1 cellular context compared by ENCODE assay signal in the genomic region with DNA sequence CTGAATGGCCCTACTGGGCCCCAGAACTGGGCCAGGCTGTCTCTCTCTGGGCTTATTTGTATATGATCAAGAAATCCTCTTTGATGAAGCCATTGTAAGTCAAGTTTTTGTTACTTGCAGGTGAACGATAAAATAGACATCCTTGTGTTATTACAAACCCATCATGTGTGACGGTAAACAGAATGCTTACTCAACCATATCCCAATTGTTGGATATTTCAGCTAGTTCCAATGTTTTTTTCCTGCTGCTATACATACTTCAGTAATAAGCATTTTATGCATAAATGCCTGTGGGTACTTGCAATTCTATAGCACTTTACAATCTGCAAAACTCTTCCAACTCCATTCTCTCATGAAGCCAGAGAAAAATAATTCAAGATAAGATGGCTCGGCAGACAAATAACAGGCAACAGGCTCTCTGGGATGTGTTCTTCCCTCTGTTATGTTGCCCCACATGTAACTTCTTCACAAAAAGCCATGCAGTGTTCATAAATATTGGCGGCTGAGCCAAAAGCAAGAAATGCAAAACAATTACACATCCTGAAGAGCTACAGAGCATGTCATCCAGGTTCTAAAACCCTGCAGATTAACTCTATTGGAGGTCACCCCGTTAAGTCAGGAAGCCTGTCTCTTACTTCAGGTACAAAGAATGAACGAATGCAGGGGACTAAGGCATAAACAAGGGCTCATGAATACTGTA.
TF ChIP-seq lines count a peak whose summit lies in the region.

No MANE protein-coding gene starts in this region.

TF ChIP-seq in A549, 52 proteins besides CTCF, POLR2A, EP300 and RAD21 (continued from another document):
- TF ChIP-seq, protein P1, sequence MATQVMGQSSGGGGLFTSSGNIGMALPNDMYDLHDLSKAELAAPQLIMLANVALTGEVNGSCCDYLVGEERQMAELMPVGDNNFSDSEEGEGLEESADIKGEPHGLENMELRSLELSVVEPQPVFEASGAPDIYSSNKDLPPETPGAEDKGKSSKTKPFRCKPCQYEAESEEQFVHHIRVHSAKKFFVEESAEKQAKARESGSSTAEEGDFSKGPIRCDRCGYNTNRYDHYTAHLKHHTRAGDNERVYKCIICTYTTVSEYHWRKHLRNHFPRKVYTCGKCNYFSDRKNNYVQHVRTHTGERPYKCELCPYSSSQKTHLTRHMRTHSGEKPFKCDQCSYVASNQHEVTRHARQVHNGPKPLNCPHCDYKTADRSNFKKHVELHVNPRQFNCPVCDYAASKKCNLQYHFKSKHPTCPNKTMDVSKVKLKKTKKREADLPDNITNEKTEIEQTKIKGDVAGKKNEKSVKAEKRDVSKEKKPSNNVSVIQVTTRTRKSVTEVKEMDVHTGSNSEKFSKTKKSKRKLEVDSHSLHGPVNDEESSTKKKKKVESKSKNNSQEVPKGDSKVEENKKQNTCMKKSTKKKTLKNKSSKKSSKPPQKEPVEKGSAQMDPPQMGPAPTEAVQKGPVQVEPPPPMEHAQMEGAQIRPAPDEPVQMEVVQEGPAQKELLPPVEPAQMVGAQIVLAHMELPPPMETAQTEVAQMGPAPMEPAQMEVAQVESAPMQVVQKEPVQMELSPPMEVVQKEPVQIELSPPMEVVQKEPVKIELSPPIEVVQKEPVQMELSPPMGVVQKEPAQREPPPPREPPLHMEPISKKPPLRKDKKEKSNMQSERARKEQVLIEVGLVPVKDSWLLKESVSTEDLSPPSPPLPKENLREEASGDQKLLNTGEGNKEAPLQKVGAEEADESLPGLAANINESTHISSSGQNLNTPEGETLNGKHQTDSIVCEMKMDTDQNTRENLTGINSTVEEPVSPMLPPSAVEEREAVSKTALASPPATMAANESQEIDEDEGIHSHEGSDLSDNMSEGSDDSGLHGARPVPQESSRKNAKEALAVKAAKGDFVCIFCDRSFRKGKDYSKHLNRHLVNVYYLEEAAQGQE (IDR thresholded peaks at IDR 0.05): no peak
- TF ChIP-seq, protein P2, sequence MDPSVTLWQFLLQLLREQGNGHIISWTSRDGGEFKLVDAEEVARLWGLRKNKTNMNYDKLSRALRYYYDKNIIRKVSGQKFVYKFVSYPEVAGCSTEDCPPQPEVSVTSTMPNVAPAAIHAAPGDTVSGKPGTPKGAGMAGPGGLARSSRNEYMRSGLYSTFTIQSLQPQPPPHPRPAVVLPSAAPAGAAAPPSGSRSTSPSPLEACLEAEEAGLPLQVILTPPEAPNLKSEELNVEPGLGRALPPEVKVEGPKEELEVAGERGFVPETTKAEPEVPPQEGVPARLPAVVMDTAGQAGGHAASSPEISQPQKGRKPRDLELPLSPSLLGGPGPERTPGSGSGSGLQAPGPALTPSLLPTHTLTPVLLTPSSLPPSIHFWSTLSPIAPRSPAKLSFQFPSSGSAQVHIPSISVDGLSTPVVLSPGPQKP (IDR thresholded peaks at IDR 0.05; ENCODE audit: low read depth, low read length): no peak
- no peak for TF ChIP-seq ZC3H11A (IDR thresholded peaks at IDR 0.05)
- no peak for TF ChIP-seq KDM1A (IDR thresholded peaks at IDR 0.05; ENCODE audit: low read depth)
- TF ChIP-seq CBX8 (IDR thresholded peaks at IDR 0.05): no peak
- no peak for TF ChIP-seq EHF (CRISPR knock-in tag; IDR thresholded peaks at IDR 0.05)
